In genomic region chr10:53361936-53362335, GRCh38 we compare ENCODE assay signal across 17 cellular contexts.
DNase-seq lines count a peak whose midpoint lies in the region; TF ChIP-seq lines count a peak whose summit lies in the region.
"Had no signal": no experiment of that assay in that cellular context is flagged by ENCODE, and none has a peak within 500 bp of the region (broad histone marks: within the 10 kb centered on the region; RNA-seq: fewer than 3 reads in every experiment).

No MANE protein-coding gene starts in this region.

- H3K56ac ChIP-seq in mesendoderm (ENCODE audit: low read length): no peak overlapping the region

- TF ChIP-seq POLR2A in adrenal gland (IDR thresholded peaks at IDR 0.05) (no peak), testis (IDR thresholded peaks at IDR 0.05) (no peak)

- no peak overlapping the region for H3K27ac ChIP-seq in mesendoderm (ENCODE audit: low read depth, low read length)
- H3K27ac ChIP-seq in adrenal gland: no peak overlapping the region
- H3K27ac ChIP-seq in testis: no peak overlapping the region
- H3K27ac ChIP-seq: 22Rv1, HL-60 had no signal

- H3K9ac ChIP-seq in mesendoderm (ENCODE audit: low read length): no peak overlapping the region

- H2BK5ac ChIP-seq in mesendoderm (ENCODE audit: low read length): no peak overlapping the region

- intact Hi-C loops in adrenal gland (cut with DNase I) (no loop called here), testis (cut with DNase I; ENCODE audit: low total_unique reads) (no loop called here)

- H3K4me3 ChIP-seq in epithelial cell of proximal tubule (ENCODE audit: low read depth, low read length) (no peak overlapping the region), mesendoderm (ENCODE audit: low read length) (no peak overlapping the region), adrenal gland (no peak overlapping the region), testis (no peak overlapping the region)

- peak; percentile 23 for DNase-seq in DMS53 (lab: John Stamatoyannopoulos, UW)
- DNase-seq in DMS53 treated with DMSO at 0.1 percent for 48 hours (lab: John Stamatoyannopoulos, UW; ENCODE audit: unreplicated experiment): no peak
- DNase-seq in epithelial cell of proximal tubule (ENCODE audit: low read depth): peak; percentile 18
- no peak for DNase-seq in mesendoderm
- peak; percentile 62 for DNase-seq in renal cortical epithelial cell (ENCODE audit: low read depth)
- DNase-seq in adrenal gland: no peak
- no peak for DNase-seq in immature natural killer cell
- no peak for DNase-seq in testis
- DNase-seq: CD8-positive, alpha-beta T cell; COR-L47; DMS153; GF-D8; HCEC 1CT; HFFc6 had no signal

- H3K4me1 ChIP-seq in mesendoderm (ENCODE audit: control insufficient read depth, low read depth, low read length): peaks cover 4% of the 10 kb centered on the region
- no peaks in the 10 kb centered on the region for H3K4me1 ChIP-seq in adrenal gland (replicated peaks in 1 of 2)
- H3K4me1 ChIP-seq in testis: no peaks in the 10 kb centered on the region

- H3K9me3 Mint-ChIP-seq in immature natural killer cell: peaks cover 16 to 49% (median 27%) of the 10 kb centered on the region in 6 donors

- H3K79me1 ChIP-seq in mesendoderm (ENCODE audit: low read length): no peaks in the 10 kb centered on the region

- H3K79me2 ChIP-seq in mesendoderm (ENCODE audit: control insufficient read depth, insufficient read depth, low read length): no peaks in the 10 kb centered on the region

- H3K18ac ChIP-seq in mesendoderm (ENCODE audit: low read length): peak overlapping the region; percentile 92

- H3K9me3 ChIP-seq in adrenal gland (replicated peaks in 1 of 3) (no peaks in the 10 kb centered on the region), testis (no peaks in the 10 kb centered on the region)

- H3K27me3 ChIP-seq in mesendoderm (ENCODE audit: insufficient read depth, low read length, poor library complexity) (no peaks in the 10 kb centered on the region), adrenal gland (no peaks in the 10 kb centered on the region), testis (no peaks in the 10 kb centered on the region)

- H4K8ac ChIP-seq in mesendoderm (ENCODE audit: low read depth, low read length): peak overlapping the region; percentile 2

- no peak overlapping the region for H3K4me2 ChIP-seq in mesendoderm (ENCODE audit: low read length)

- H2BK120ac ChIP-seq in mesendoderm (ENCODE audit: low read depth, low read length): peak overlapping the region; percentile 97

- H3K4ac ChIP-seq in mesendoderm (ENCODE audit: low read depth, low read length): peak overlapping the region; percentile 81

- H2AK5ac ChIP-seq in mesendoderm (ENCODE audit: low read length): no peak overlapping the region

- H4K5ac ChIP-seq in mesendoderm (ENCODE audit: low read length): no peak overlapping the region

- H3K23ac ChIP-seq in mesendoderm (ENCODE audit: low read length): no peak overlapping the region

- no peaks in the 10 kb centered on the region for H3K36me3 ChIP-seq in mesendoderm (ENCODE audit: control insufficient read depth, insufficient read depth, low read length)
- no peaks in the 10 kb centered on the region for H3K36me3 ChIP-seq in adrenal gland (replicated peaks in 1 of 2)
- H3K36me3 ChIP-seq in testis (ENCODE audit: low read depth, missing control alignments): no peaks in the 10 kb centered on the region

- TF ChIP-seq CTCF in epithelial cell of proximal tubule (conservative IDR thresholded peaks at IDR 0.05; ENCODE audit: low read depth, low read length) (no peak), adrenal gland (IDR thresholded peaks at IDR 0.05) (no peak), testis (IDR thresholded peaks at IDR 0.05) (no peak)

- WGBS in mesendoderm (ENCODE audit: extremely low coverage, insufficient coverage, low lambda C conversion rate): no CpG with 5 or more reads among the region's 2 CpGs
- 51 to 69% (median 63%) methylated on average over 2 of the region's 2 CpGs for WGBS in adrenal gland, 4 donors
- 66 to 71% methylated on average over 2 of the region's 2 CpGs for WGBS in testis, 2 donors

- H3K4me3 Mint-ChIP-seq in immature natural killer cell: no peak overlapping the region
- H3K4me3 Mint-ChIP-seq: CD14-positive monocyte; CD8-positive, alpha-beta T cell; HFFc6 had no signal

- peaks cover 0 to 2% (median 0%) of the 10 kb centered on the region in 3 donors for H3K27me3 Mint-ChIP-seq in immature natural killer cell (ENCODE audit: low read depth in 3 of 3)

- H3K36me3 Mint-ChIP-seq in immature natural killer cell: no peaks in the 10 kb centered on the region
- H3K36me3 Mint-ChIP-seq: CD14-positive monocyte; CD8-positive, alpha-beta T cell had no signal

- H3K27ac Mint-ChIP-seq in immature natural killer cell: no peak overlapping the region
- H3K27ac Mint-ChIP-seq: CD14-positive monocyte; CD8-positive, alpha-beta T cell; HFFc6 had no signal

- H3K4me1 Mint-ChIP-seq in immature natural killer cell: no peaks in the 10 kb centered on the region
- H3K4me1 Mint-ChIP-seq: CD14-positive monocyte had no signal

- H2BK15ac ChIP-seq in mesendoderm (replicated peaks; ENCODE audit: low read depth): peak overlapping the region; percentile 36

Comparison
In these comparisons a context has a peak if more than half of its experiments do, and no peak if none do; other contexts are left out.
1. DNase-seq: peak in DMS53 (single experiment), epithelial cell of proximal tubule (single experiment) and renal cortical epithelial cell (single experiment); none in DMS53 treated with DMSO at 0.1 percent for 48 hours (single experiment), mesendoderm (single experiment), adrenal gland (0 of 7), immature natural killer cell (0 of 3) and testis (single experiment).